In genomic region chr3:173588547-173588946, GRCh38 we compare ENCODE assay signal across 27 cellular contexts.
"Had no signal": no experiment of that assay in that cellular context is flagged by ENCODE, and none has a peak within 500 bp of the region (broad histone marks: within the 10 kb centered on the region; RNA-seq: fewer than 3 reads in every experiment).

No MANE protein-coding gene starts in this region.

- H3K9me3 Mint-ChIP-seq: activated B cell treated with CpG ODN at 0.5 μM for 24 hours; activated T-cell treated with anti-CD3 and anti-CD28 coated beads, Interleukin-2, amount 50 U/mL, for 24 hours; activated T-helper 1 cell treated with anti-CD3 and anti-CD28 coated beads, Interleukin-12 subunit alpha, Interleukin-12 subunit beta, Interleukin-2, Interleukin-4 antibody, amounts not matched to agents 30 ng/mL and 10 ng/mL and 1 ng/mL, durations not matched to agents 14 hours and 24 hours and 36 hours had no signal

- H3K27ac ChIP-seq: ascending aorta, body of pancreas, PC-9 had no signal

- ATAC-seq: activated CD8-positive, alpha-beta memory T cell treated with anti-CD3 and anti-CD28 coated beads, Interleukin-2, amount 10 ng/mL, durations not matched to agents 7 days and 5 days; activated naive CD4-positive, alpha-beta T cell treated with anti-CD3 and anti-CD28 coated beads, Interleukin-2, amount 50 U/mL, for 72 hours; activated naive CD8-positive, alpha-beta T cell treated with anti-CD3 and anti-CD28 coated beads, Interleukin-2, amount 50 U/mL, for 24 hours; body of pancreas; T-cell had no signal

- H3K9me3 ChIP-seq: ascending aorta, body of pancreas had no signal

- H3K36me3 Mint-ChIP-seq: activated CD8-positive, alpha-beta memory T cell treated with anti-CD3 and anti-CD28 coated beads, Interleukin-2, amount 10 ng/mL, durations not matched to agents 7 days and 5 days; T-cell had no signal

- H3K4me2 ChIP-seq: PC-9 had no signal

- H3K27me3 ChIP-seq: ascending aorta, MG63 had no signal

- DNase-seq: activated B cell treated with CpG ODN at 0.5 μM for 24 hours; activated CD4-positive, alpha-beta T cell treated with anti-CD3 and anti-CD28 coated beads for 1 hour; activated CD4-positive, alpha-beta T cell treated with anti-CD3 and anti-CD28 coated beads, Interleukin-2, amount 10 ng/mL, durations not matched to agents 24 days and 14 days; activated CD4-positive, alpha-beta T cell treated with anti-CD3 and anti-CD28 coated beads, Interleukin-2, amount 50 U/mL, for 48 hours; activated CD8-positive, alpha-beta memory T cell treated with anti-CD3 and anti-CD28 coated beads, Interleukin-2, amount 10 ng/mL, durations not matched to agents 7 days and 5 days; activated effector memory CD4-positive, alpha-beta T cell treated with Interleukin-2 at 50 U/mL for 16 hours; activated naive CD4-positive, alpha-beta T cell; activated naive CD8-positive, alpha-beta T cell treated with anti-CD3 and anti-CD28 coated beads, Interleukin-2, amount 50 U/mL, for 24 hours; activated T-cell treated with anti-CD3 and anti-CD28 coated beads, Interleukin-2, amount 50 U/mL, for 24 hours; amniotic stem cell; body of pancreas; MG63; MV-4-11; NCI-H1092 treated with DMSO at 0.1 percent for 48 hours; NCI-H1417 treated with DMSO at 0.1 percent for 48 hours; NCI-H187; NCI-H2081 treated with DMSO at 0.1 percent for 48 hours; NCI-H524 treated with DMSO at 0.1 percent for 48 hours; PC-9; SIG-M5; T-cell; T-helper 2 cell; T1000 had no signal

- H3K4me3 ChIP-seq: ascending aorta, body of pancreas, MG63, PC-9 had no signal

- H3K4me1 Mint-ChIP-seq: activated B cell treated with CpG ODN at 0.5 μM for 24 hours; central memory CD8-positive, alpha-beta T cell had no signal

- H3K36me3 ChIP-seq: ascending aorta, MG63 had no signal

- H3K4me3 Mint-ChIP-seq: activated B cell treated with CpG ODN at 0.5 μM for 24 hours; activated CD4-positive, alpha-beta T cell treated with anti-CD3 and anti-CD28 coated beads, Interleukin-2, amount 10 ng/mL, durations not matched to agents 24 days and 14 days; activated CD8-positive, alpha-beta memory T cell treated with anti-CD3 and anti-CD28 coated beads, Interleukin-2, amount 10 ng/mL, durations not matched to agents 7 days and 5 days; activated naive CD8-positive, alpha-beta T cell treated with anti-CD3 and anti-CD28 coated beads, Interleukin-2, amount 50 U/mL, for 24 hours; activated T-cell treated with anti-CD3 and anti-CD28 coated beads, Interleukin-2, amount 50 U/mL, for 24 hours; activated T-helper 1 cell treated with anti-CD3 and anti-CD28 coated beads, Interleukin-12 subunit alpha, Interleukin-12 subunit beta, Interleukin-2, Interleukin-4 antibody, amounts not matched to agents 30 ng/mL and 10 ng/mL and 1 ng/mL, durations not matched to agents 14 hours and 24 hours and 36 hours; central memory CD8-positive, alpha-beta T cell; T-cell had no signal

- H2AFZ ChIP-seq: PC-9 had no signal

- H3K4me1 ChIP-seq: ascending aorta had no signal

- H3K27ac Mint-ChIP-seq: activated B cell treated with CpG ODN at 0.5 μM for 24 hours; activated CD4-positive, alpha-beta T cell treated with anti-CD3 and anti-CD28 coated beads, Interleukin-2, amount 10 ng/mL, durations not matched to agents 24 days and 14 days; activated CD8-positive, alpha-beta memory T cell treated with anti-CD3 and anti-CD28 coated beads, Interleukin-2, amount 10 ng/mL, durations not matched to agents 7 days and 5 days; activated naive CD4-positive, alpha-beta T cell treated with anti-CD3 and anti-CD28 coated beads, Interleukin-2, amount 50 U/mL, for 72 hours; activated naive CD8-positive, alpha-beta T cell treated with anti-CD3 and anti-CD28 coated beads, Interleukin-2, amount 50 U/mL, for 24 hours; activated T-cell treated with anti-CD3 and anti-CD28 coated beads, Interleukin-2, amount 50 U/mL, for 24 hours; activated T-helper 1 cell treated with anti-CD3 and anti-CD28 coated beads, Interleukin-12 subunit alpha, Interleukin-12 subunit beta, Interleukin-2, Interleukin-4 antibody, amounts not matched to agents 30 ng/mL and 10 ng/mL and 1 ng/mL, durations not matched to agents 14 hours and 24 hours and 36 hours; T-cell had no signal
